In the genomic region with DNA sequence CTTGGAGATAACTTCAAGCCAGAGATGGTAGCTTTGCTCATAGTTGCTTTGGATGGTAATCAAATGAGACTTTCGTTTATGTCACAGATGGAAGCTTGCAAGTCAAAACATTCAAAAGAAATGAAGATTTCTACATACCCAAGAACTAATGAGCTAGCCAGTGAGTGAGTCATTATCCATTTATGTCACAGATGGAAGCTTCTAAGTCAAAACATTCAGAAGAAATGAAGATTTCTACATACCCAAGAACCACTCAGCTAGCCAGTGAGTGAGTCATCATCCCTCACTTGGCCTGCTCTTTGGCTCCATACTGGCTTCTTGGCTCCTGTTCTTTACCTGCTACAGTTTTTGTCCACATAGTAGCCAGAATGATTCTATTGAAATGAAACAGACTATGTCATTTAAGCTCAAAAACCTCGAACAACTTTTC, we compare ENCODE assay signal across 8 cellular contexts.
DNase-seq lines count a peak whose midpoint lies in the region; ATAC-seq and TF ChIP-seq lines count a peak whose summit lies in the region.

No MANE protein-coding gene starts in this region.

- peak overlapping the region in 1 of 10 donors; percentile 4 for H3K27ac Mint-ChIP-seq in naive thymus-derived CD8-positive, alpha-beta T cell

- intact Hi-C loops in HCT116 (cut with micrococcal nuclease), result no loop called here

- RAD21 ChIA-PET in HCT116 (lab: Charles Lee; ENCODE audit: low non-redundant PET in 1 of 2, low total read pairs in 2 of 2, uncharacterized antibody in 2 of 2, unreplicated experiment in 2 of 2), result no interaction called here

- H4K20me1 ChIP-seq in HCT116 (ENCODE audit: insufficient read depth) (no peaks in the 10 kb centered on the region), fibroblast of lung (ENCODE audit: control insufficient read depth, extremely low read depth, insufficient read depth, low read length) (no peaks in the 10 kb centered on the region)

- ATAC-seq in HCT116 (0 out of 2 replicates have a peak, but pooled peaks have one; percentile 27), HG03045 (IDR thresholded peaks at IDR 0.05; ENCODE audit: unreplicated experiment) (no peak), GM19351 (IDR thresholded peaks at IDR 0.05; ENCODE audit: unreplicated experiment) (no peak)
- ATAC-seq in naive thymus-derived CD8-positive, alpha-beta T cell, result no peak

- peak overlapping the region; percentile 14; the same call in 1 of the 2 replicates for H3K4me2 ChIP-seq in HCT116 (ENCODE audit: low read length)
- no peak overlapping the region for H3K4me2 ChIP-seq in fibroblast of lung (ENCODE audit: extremely low read depth, insufficient read depth, low read length)

- no peak overlapping the region for H3K4me3 Mint-ChIP-seq in naive thymus-derived CD8-positive, alpha-beta T cell

- no peaks in the 10 kb centered on the region for H3K27me3 Mint-ChIP-seq in naive thymus-derived CD8-positive, alpha-beta T cell

- TF ChIP-seq CTCF in HCT116 (IDR thresholded peaks at IDR 0.05 in 2 of 3, conservative IDR thresholded peaks at IDR 0.05 in 1 of 3; ENCODE audit: borderline replicate concordance in 1 of 3, insufficient read depth in 1 of 3, low read depth in 2 of 3, low read length in 2 of 3) (no peak), fibroblast of lung (conservative IDR thresholded peaks at IDR 0.05 in 1 of 2, IDR thresholded peaks at IDR 0.05 in 1 of 2; ENCODE audit: low read depth in 1 of 2, low read length in 2 of 2) (no peak)

- no peaks in the 10 kb centered on the region for H3K36me3 ChIP-seq in HCT116 (ENCODE audit: control insufficient read depth in 1 of 2, insufficient read depth in 2 of 2, low read length in 2 of 2)
- no peaks in the 10 kb centered on the region for H3K36me3 ChIP-seq in fibroblast of lung (ENCODE audit: control insufficient read depth, insufficient read depth, low read length)

- H3K9me3 ChIP-seq in HCT116 (ENCODE audit: control insufficient read depth in 1 of 2, insufficient read depth in 1 of 2, low read depth in 1 of 2, low read length in 2 of 2) (no peaks in the 10 kb centered on the region), fibroblast of lung (ENCODE audit: control insufficient read depth, insufficient read depth, low read depth, low read length) (no peaks in the 10 kb centered on the region)

- H2AFZ ChIP-seq in HCT116 (ENCODE audit: low read depth, low read length, poor library complexity, severe bottlenecking) (no peak overlapping the region), fibroblast of lung (ENCODE audit: low read length) (no peak overlapping the region)

- H3K4me3 ChIP-seq in HCT116 (replicated peaks in 1 of 2; ENCODE audit: low read depth in 1 of 2, low read length in 2 of 2) (no peak overlapping the region), fibroblast of lung (replicated peaks in 1 of 4; ENCODE audit: control extremely low read depth in 1 of 4, insufficient read depth in 1 of 4, low read depth in 3 of 4, low read length in 4 of 4) (no peak overlapping the region)

- POLR2A ChIA-PET in HCT116 (lab: Charles Lee), result no interaction called here
- POLR2A ChIA-PET in naive thymus-derived CD8-positive, alpha-beta T cell (lab: Charles Lee), result no interaction called here

- BruUV-seq in HCT116 (replicated peaks; lab: Mats Ljungman, UMichigan), result no TSS peak

- CTCF ChIA-PET in HCT116 (lab: Charles Lee), result no interaction called here

- H3K36me3 Mint-ChIP-seq in naive thymus-derived CD8-positive, alpha-beta T cell, result no peaks in the 10 kb centered on the region

- H3K9me2 ChIP-seq in HCT116 (ENCODE audit: insufficient read depth), result no peaks in the 10 kb centered on the region

- no peak for DNase-seq in HCT116 (ENCODE audit: low read depth, low spot score)
- DNase-seq in OCI-M1 (lab: John Stamatoyannopoulos, UW), result peak; percentile 6
- peak; percentile 99 to 100 for DNase-seq in fibroblast of lung (ENCODE audit: low read depth in 2 of 2)
- DNase-seq in stimulated activated CD4-positive, alpha-beta T cell treated with anti-CD3 and anti-CD28 coated beads, Interleukin-15, amount 100 ng/mL, for 24 hours, result peak; percentile 64
- DNase-seq in naive thymus-derived CD8-positive, alpha-beta T cell, result no peak
- DNase-seq in medulla oblongata (ENCODE audit: extremely low spot score), result no peak

- H3K79me2 ChIP-seq in HCT116 (ENCODE audit: insufficient read depth, low read length) (no peaks in the 10 kb centered on the region), fibroblast of lung (ENCODE audit: control insufficient read depth, insufficient read depth, low read length) (no peaks in the 10 kb centered on the region)

- H3K27ac ChIP-seq in HCT116 (ENCODE audit: low read depth, low read length), result no peak overlapping the region
- H3K27ac ChIP-seq in fibroblast of lung (ENCODE audit: insufficient read depth, low read length), result no peak overlapping the region

- no peak for TF ChIP-seq RAD21 in HCT116 (IDR thresholded peaks at IDR 0.05; ENCODE audit: low read depth)

- H3K9ac ChIP-seq in HCT116 (ENCODE audit: low read length) (no peak overlapping the region), fibroblast of lung (ENCODE audit: insufficient read depth, low read length) (no peak overlapping the region)

- peaks cover 0 to 19% (median 0%) of the 10 kb centered on the region in 4 donors for H3K4me1 Mint-ChIP-seq in naive thymus-derived CD8-positive, alpha-beta T cell

- H3K4me1 ChIP-seq in HCT116 (ENCODE audit: control insufficient read depth in 1 of 2, insufficient read depth in 2 of 2, low read length in 2 of 2) (peaks cover 0 to 7% of the 10 kb centered on the region in 2 experiments; a peak in 2 of 4 replicates), fibroblast of lung (ENCODE audit: control insufficient read depth, extremely low read depth, insufficient read depth, low read length) (peaks cover 8% of the 10 kb centered on the region)

- peaks cover 0 to 9% (median 0%) of the 10 kb centered on the region in 9 donors for H3K9me3 Mint-ChIP-seq in naive thymus-derived CD8-positive, alpha-beta T cell

- H3K27me3 ChIP-seq in HCT116 (ENCODE audit: insufficient read depth, low read length) (no peaks in the 10 kb centered on the region), fibroblast of lung (ENCODE audit: control insufficient read depth, insufficient read depth, low read length) (no peaks in the 10 kb centered on the region)

- no peak for TF ChIP-seq POLR2A in HCT116 (IDR thresholded peaks at IDR 0.05; ENCODE audit: borderline replicate concordance, extremely low read depth, insufficient read depth, insufficient read length)

TF ChIP-seq in HCT116, 20 proteins besides CTCF, POLR2A, EP300 and RAD21:
- no peak for TF ChIP-seq SIN3A (IDR thresholded peaks at IDR 0.05; ENCODE audit: low read depth)
- TF ChIP-seq TCF7L2 (IDR thresholded peaks at IDR 0.05; ENCODE audit: borderline replicate concordance, extremely low read depth, insufficient read depth, insufficient read length), result no peak
- TF ChIP-seq ZFX (IDR thresholded peaks at IDR 0.05), result no peak
- TF ChIP-seq, protein P1, sequence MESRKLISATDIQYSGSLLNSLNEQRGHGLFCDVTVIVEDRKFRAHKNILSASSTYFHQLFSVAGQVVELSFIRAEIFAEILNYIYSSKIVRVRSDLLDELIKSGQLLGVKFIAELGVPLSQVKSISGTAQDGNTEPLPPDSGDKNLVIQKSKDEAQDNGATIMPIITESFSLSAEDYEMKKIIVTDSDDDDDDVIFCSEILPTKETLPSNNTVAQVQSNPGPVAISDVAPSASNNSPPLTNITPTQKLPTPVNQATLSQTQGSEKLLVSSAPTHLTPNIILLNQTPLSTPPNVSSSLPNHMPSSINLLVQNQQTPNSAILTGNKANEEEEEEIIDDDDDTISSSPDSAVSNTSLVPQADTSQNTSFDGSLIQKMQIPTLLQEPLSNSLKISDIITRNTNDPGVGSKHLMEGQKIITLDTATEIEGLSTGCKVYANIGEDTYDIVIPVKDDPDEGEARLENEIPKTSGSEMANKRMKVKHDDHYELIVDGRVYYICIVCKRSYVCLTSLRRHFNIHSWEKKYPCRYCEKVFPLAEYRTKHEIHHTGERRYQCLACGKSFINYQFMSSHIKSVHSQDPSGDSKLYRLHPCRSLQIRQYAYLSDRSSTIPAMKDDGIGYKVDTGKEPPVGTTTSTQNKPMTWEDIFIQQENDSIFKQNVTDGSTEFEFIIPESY (IDR thresholded peaks at IDR 0.05; ENCODE audit: extremely low read depth, insufficient replicate concordance, low read length), result no peak
- no peak for TF ChIP-seq ELF1 (IDR thresholded peaks at IDR 0.05; ENCODE audit: borderline replicate concordance, low read depth)
- TF ChIP-seq EGR1 (IDR thresholded peaks at IDR 0.05; ENCODE audit: low read depth), result no peak
- TF ChIP-seq, protein P2, sequence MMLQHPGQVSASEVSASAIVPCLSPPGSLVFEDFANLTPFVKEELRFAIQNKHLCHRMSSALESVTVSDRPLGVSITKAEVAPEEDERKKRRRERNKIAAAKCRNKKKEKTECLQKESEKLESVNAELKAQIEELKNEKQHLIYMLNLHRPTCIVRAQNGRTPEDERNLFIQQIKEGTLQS (IDR thresholded peaks at IDR 0.05), result no peak
- TF ChIP-seq CBX3 (IDR thresholded peaks at IDR 0.05; ENCODE audit: low read depth), result no peak
- no peak for TF ChIP-seq EZH2 (IDR thresholded peaks at IDR 0.05)

Comparison
In these comparisons a context has a peak if more than half of its experiments do, and no peak if none do; other contexts are left out.
1. DNase-seq: peak in OCI-M1 (single experiment), fibroblast of lung (2 of 2) and stimulated activated CD4-positive, alpha-beta T cell treated with anti-CD3 and anti-CD28 coated beads, Interleukin-15, amount 100 ng/mL, for 24 hours (single experiment); none in HCT116 (single experiment), naive thymus-derived CD8-positive, alpha-beta T cell (0 of 10) and medulla oblongata (single experiment).